Comparison of ENCODE assay signal across 1 cellular context in the genomic region with DNA sequence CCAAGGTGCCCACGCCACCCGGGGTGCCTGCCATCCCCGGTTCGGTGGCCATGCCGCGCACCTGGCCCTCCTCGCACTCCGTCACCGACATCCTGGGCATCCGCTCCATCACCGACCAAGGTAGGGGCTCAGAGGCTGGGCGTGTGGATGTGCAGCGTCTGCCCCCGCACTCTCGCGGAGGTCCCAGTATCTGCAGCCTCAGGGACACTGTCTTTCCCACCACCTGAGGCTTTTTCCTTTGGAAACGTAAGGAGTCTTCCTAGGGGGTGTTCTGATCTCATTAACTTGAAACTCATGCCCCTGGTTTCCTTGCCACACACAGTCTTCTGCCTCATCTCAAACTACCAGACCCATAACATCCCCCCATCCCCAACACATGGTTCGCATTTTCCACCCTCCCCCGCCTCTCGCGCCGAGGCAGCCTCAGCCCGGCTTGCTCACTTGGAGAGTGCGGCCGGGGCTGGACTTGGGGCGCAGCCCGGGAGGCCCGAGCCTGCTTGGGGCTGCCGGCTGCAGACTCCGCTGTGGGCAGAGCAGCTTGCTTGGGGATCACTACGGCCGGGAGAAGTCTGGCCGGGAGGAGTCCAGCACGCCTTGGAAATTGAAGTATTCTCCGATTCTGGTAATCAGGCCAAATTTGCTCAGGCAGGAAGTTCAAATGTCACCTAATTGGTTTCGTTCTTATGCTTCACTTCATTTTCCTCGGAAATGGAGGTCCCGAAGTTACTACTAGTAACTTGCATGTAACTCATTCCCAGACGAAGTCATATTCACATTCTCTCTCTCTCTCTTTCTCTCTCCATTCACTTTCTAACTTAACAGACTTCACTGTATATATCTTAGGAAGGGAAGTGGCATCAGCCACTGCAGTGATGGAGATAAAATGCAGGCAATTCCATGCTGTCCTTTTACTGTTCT.
TF ChIP-seq lines count a peak whose summit lies in the region.

No MANE protein-coding gene starts in this region.

TF ChIP-seq in A549, 52 proteins besides CTCF, POLR2A, EP300 and RAD21 (continued from another document):
- TF ChIP-seq, protein P1, sequence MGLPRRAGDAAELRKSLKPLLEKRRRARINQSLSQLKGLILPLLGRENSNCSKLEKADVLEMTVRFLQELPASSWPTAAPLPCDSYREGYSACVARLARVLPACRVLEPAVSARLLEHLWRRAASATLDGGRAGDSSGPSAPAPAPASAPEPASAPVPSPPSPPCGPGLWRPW (IDR thresholded peaks at IDR 0.05): no peak
- TF ChIP-seq ZFP36 (IDR thresholded peaks at IDR 0.05; ENCODE audit: borderline replicate concordance, partially characterized antibody): no peak
